8 cellular contexts compared by ENCODE assay signal in genomic region chr13:50511877-50512332, GRCh38.
DNase-seq lines count a peak whose midpoint lies in the region; ATAC-seq, FAIRE-seq and TF ChIP-seq lines count a peak whose summit lies in the region.

No MANE protein-coding gene starts in this region.

- H3K27ac Mint-ChIP-seq in naive thymus-derived CD8-positive, alpha-beta T cell: no peak overlapping the region

- POLR2A ChIA-PET in naive thymus-derived CD8-positive, alpha-beta T cell (lab: Charles Lee): no interaction called here

- H3K36me3 Mint-ChIP-seq in naive thymus-derived CD8-positive, alpha-beta T cell: peaks cover 0 to 5% (median 0%) of the 10 kb centered on the region in 3 donors

- peaks cover 0 to 1% (median 0%) of the 10 kb centered on the region in 4 donors for H3K4me1 Mint-ChIP-seq in naive thymus-derived CD8-positive, alpha-beta T cell

- TF ChIP-seq CTCF in WI38 (IDR thresholded peaks at IDR 0.05; ENCODE audit: low read depth, low read length): no peak

- ATAC-seq in GM19395 (IDR thresholded peaks at IDR 0.05; ENCODE audit: unreplicated experiment) (peak; percentile 56), HG03175 (IDR thresholded peaks at IDR 0.05; ENCODE audit: unreplicated experiment) (peak; percentile 55), esophagus mucosa (no peak)
- ATAC-seq in naive thymus-derived CD8-positive, alpha-beta T cell: peak; percentile 42 to 61

- DNase-seq in naive thymus-derived CD8-positive, alpha-beta T cell: no peak
- no peak for DNase-seq in NCI-H1417 treated with DMSO at 0.1 percent for 48 hours (lab: John Stamatoyannopoulos, UW)
- no peak for DNase-seq in RCC 7860 (ENCODE audit: low spot score)
- no peak for DNase-seq in ecto neural progenitor cell (ENCODE audit: low spot score)

- H3K4me3 Mint-ChIP-seq in naive thymus-derived CD8-positive, alpha-beta T cell: no peak overlapping the region

- peaks cover 0 to 8% (median 0%) of the 10 kb centered on the region in 9 donors for H3K9me3 Mint-ChIP-seq in naive thymus-derived CD8-positive, alpha-beta T cell

- no peaks in the 10 kb centered on the region for H3K27me3 Mint-ChIP-seq in naive thymus-derived CD8-positive, alpha-beta T cell

- H3K4me3 ChIP-seq in WI38 (ENCODE audit: low read depth, low read length): peak overlapping the region; percentile 50

- no peak for FAIRE-seq in RCC 7860 (lab: Jason Lieb, UNC)
